ENCODE assay signal across 8 cellular contexts in genomic region chr17:1907818-1908698, GRCh38.
DNase-seq lines count a peak whose midpoint lies in the region; ATAC-seq, FAIRE-seq and TF ChIP-seq lines count a peak whose summit lies in the region.

No MANE protein-coding gene starts in this region.

- no peaks in the 10 kb centered on the region for H3K9me3 Mint-ChIP-seq in mesothelial cell of epicardium

- no peak overlapping the region for H3K27ac ChIP-seq in small intestine (ENCODE audit: low read depth in 1 of 2, low read length in 1 of 2)

- peaks cover 30% of the 10 kb centered on the region for H3K4me1 Mint-ChIP-seq in mesothelial cell of epicardium

- H3K36me3 Mint-ChIP-seq in mesothelial cell of epicardium, result no peaks in the 10 kb centered on the region

- no peak for TF ChIP-seq RAD21 in Ishikawa (IDR thresholded peaks at IDR 0.05; ENCODE audit: low read depth)

- H3K36me3 ChIP-seq in small intestine (ENCODE audit: control insufficient read depth in 2 of 2, insufficient read depth in 2 of 2, low read length in 2 of 2), result no peaks in the 10 kb centered on the region

- 6 to 9% (median 8%) methylated on average over 53 of the region's 53 CpGs for WGBS in small intestine, 3 donors

- no peaks in the 10 kb centered on the region for H3K4me1 ChIP-seq in small intestine (ENCODE audit: control insufficient read depth in 2 of 2, insufficient read depth in 1 of 2, low read depth in 1 of 2, low read length in 1 of 2)

- H3K27me3 ChIP-seq in small intestine (ENCODE audit: control insufficient read depth in 2 of 2, insufficient read depth in 2 of 2, low read length in 2 of 2), result peaks cover 0 to 14% of the 10 kb centered on the region in 2 donors

- DNase-seq in AG09309 (ENCODE audit: low read depth) (no peak), cerebellum (ENCODE audit: low spot score) (peak; percentile 49), mesothelial cell of epicardium (ENCODE audit: low spot score in 2 of 2, unreplicated experiment in 2 of 2) (no peak), small intestine (no peak), activated gamma-delta T cell (lab: John Stamatoyannopoulos, UW) (no peak)

- H3K9me3 ChIP-seq in small intestine (ENCODE audit: control insufficient read depth, low read depth), result no peaks in the 10 kb centered on the region

- H3K4me3 Mint-ChIP-seq in mesothelial cell of epicardium, result peak overlapping the region; percentile 64

- no peak for TF ChIP-seq EP300 in Ishikawa (IDR thresholded peaks at IDR 0.05; ENCODE audit: borderline replicate concordance)

- H3K27ac Mint-ChIP-seq in mesothelial cell of epicardium, result no peak overlapping the region

- ATAC-seq in HG03095 (IDR thresholded peaks at IDR 0.05; ENCODE audit: unreplicated experiment) (no peak), HG03571 (IDR thresholded peaks at IDR 0.05; ENCODE audit: unreplicated experiment) (no peak)

- TF ChIP-seq CTCF in AG09309 (IDR thresholded peaks at IDR 0.05; ENCODE audit: control insufficient read depth, insufficient read depth, low read depth, low read length, missing control alignments) (no peak), mesothelial cell of epicardium (IDR thresholded peaks at IDR 0.05; ENCODE audit: unreplicated experiment) (no peak)

- H3K27me3 Mint-ChIP-seq in mesothelial cell of epicardium (ENCODE audit: low read depth), result peaks cover 83% of the 10 kb centered on the region

- H3K4me3 ChIP-seq in AG09309 (ENCODE audit: control insufficient read depth, low read depth, low read length) (peak overlapping the region; percentile 4), small intestine (ENCODE audit: low read depth in 1 of 2, low read length in 2 of 2) (peak overlapping the region in 1 of 2 donors; percentile 12)

- FAIRE-seq in small intestine (lab: Jason Lieb, UNC), result no peak

TF ChIP-seq in Ishikawa, 13 proteins besides CTCF, POLR2A, EP300 and RAD21:
- TF ChIP-seq, protein P1, sequence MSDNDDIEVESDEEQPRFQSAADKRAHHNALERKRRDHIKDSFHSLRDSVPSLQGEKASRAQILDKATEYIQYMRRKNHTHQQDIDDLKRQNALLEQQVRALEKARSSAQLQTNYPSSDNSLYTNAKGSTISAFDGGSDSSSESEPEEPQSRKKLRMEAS (IDR thresholded peaks at IDR 0.05), result peak; percentile 56
- TF ChIP-seq TAF1 (IDR thresholded peaks at IDR 0.05; ENCODE audit: low read depth) (no peak), ZBTB7A (IDR thresholded peaks at IDR 0.05; ENCODE audit: low read depth) (0 out of 2 replicates have a peak, but pooled peaks have one; percentile 60), EGR1 (IDR thresholded peaks at IDR 0.05) (no peak), TCF12 (IDR thresholded peaks at IDR 0.05; ENCODE audit: low read depth) (no peak), TEAD4 (IDR thresholded peaks at IDR 0.05) (no peak), NFIC (IDR thresholded peaks at IDR 0.05) (no peak), CREB1 (IDR thresholded peaks at IDR 0.05; ENCODE audit: low read depth) (no peak)
